ENCODE assay signal across 25 cellular contexts in genomic region chr3:142418926-142419592, GRCh38.
"Had no signal": no experiment of that assay in that cellular context is flagged by ENCODE, and none has a peak within 500 bp of the region (broad histone marks: within the 10 kb centered on the region; RNA-seq: fewer than 3 reads in every experiment).

No MANE protein-coding gene starts in this region.

- H3K27me3 Mint-ChIP-seq: activated CD4-positive, alpha-beta T cell treated with anti-CD3 and anti-CD28 coated beads, Interleukin-2, amount 10 ng/mL, durations not matched to agents 7 days and 5 days; activated CD8-positive, alpha-beta memory T cell treated with anti-CD3 and anti-CD28 coated beads, Interleukin-2, amount 10 ng/mL, durations not matched to agents 7 days and 5 days; activated CD8-positive, alpha-beta T cell treated with anti-CD3 and anti-CD28 coated beads for 36 hours; activated naive CD8-positive, alpha-beta T cell treated with anti-CD3 and anti-CD28 coated beads, Interleukin-2, amount 10 ng/mL, durations not matched to agents 7 days and 5 days had no signal

- H3K9me3 ChIP-seq: breast epithelium, ovary, prostate gland, right atrium auricular region, spleen, tibial artery, uterus had no signal

- ATAC-seq: activated CD8-positive, alpha-beta memory T cell treated with anti-CD3 and anti-CD28 coated beads, Interleukin-2, amount 10 ng/mL, durations not matched to agents 7 days and 5 days; activated CD8-positive, alpha-beta T cell treated with anti-CD3 and anti-CD28 coated beads for 36 hours; foreskin keratinocyte; left lobe of liver; natural killer cell had no signal

- H3K27ac Mint-ChIP-seq: activated CD4-positive, alpha-beta T cell treated with anti-CD3 and anti-CD28 coated beads, Interleukin-2, amount 10 ng/mL, durations not matched to agents 7 days and 5 days; activated CD8-positive, alpha-beta memory T cell treated with anti-CD3 and anti-CD28 coated beads, Interleukin-2, amount 10 ng/mL, durations not matched to agents 7 days and 5 days; activated CD8-positive, alpha-beta T cell treated with anti-CD3 and anti-CD28 coated beads for 36 hours; activated naive CD8-positive, alpha-beta T cell treated with anti-CD3 and anti-CD28 coated beads, Interleukin-2, amount 10 ng/mL, durations not matched to agents 7 days and 5 days; mesothelial cell of epicardium; natural killer cell had no signal

- H3K4me3 Mint-ChIP-seq: activated CD4-positive, alpha-beta T cell treated with anti-CD3 and anti-CD28 coated beads, Interleukin-2, amount 10 ng/mL, durations not matched to agents 7 days and 5 days; activated CD8-positive, alpha-beta memory T cell treated with anti-CD3 and anti-CD28 coated beads, Interleukin-2, amount 10 ng/mL, durations not matched to agents 7 days and 5 days; activated CD8-positive, alpha-beta T cell treated with anti-CD3 and anti-CD28 coated beads for 36 hours; activated naive CD8-positive, alpha-beta T cell treated with anti-CD3 and anti-CD28 coated beads, Interleukin-2, amount 10 ng/mL, durations not matched to agents 7 days and 5 days; mesothelial cell of epicardium; natural killer cell had no signal

- H3K4me1 Mint-ChIP-seq: activated CD4-positive, alpha-beta T cell treated with anti-CD3 and anti-CD28 coated beads, Interleukin-2, amount 10 ng/mL, durations not matched to agents 7 days and 5 days; activated CD8-positive, alpha-beta memory T cell treated with anti-CD3 and anti-CD28 coated beads, Interleukin-2, amount 10 ng/mL, durations not matched to agents 7 days and 5 days; activated naive CD8-positive, alpha-beta T cell treated with anti-CD3 and anti-CD28 coated beads, Interleukin-2, amount 10 ng/mL, durations not matched to agents 7 days and 5 days; mesothelial cell of epicardium had no signal

- H3K4me3 ChIP-seq: breast epithelium, lung, ovary, prostate gland, right atrium auricular region, spleen, tibial artery, uterus had no signal

- H3K36me3 ChIP-seq: breast epithelium, ovary, prostate gland, uterus had no signal

- H3K27ac ChIP-seq: breast epithelium, foreskin keratinocyte, ovary, prostate gland, right atrium auricular region, spleen, tibial artery, uterus had no signal

- H3K27me3 ChIP-seq: breast epithelium, foreskin keratinocyte, ovary, right atrium auricular region, spleen, tibial artery, uterus had no signal

- DNase-seq: activated CD4-positive, alpha-beta T cell treated with anti-CD3 and anti-CD28 coated beads, Interleukin-2, amount 10 ng/mL, durations not matched to agents 7 days and 5 days; activated CD8-positive, alpha-beta memory T cell treated with anti-CD3 and anti-CD28 coated beads, Interleukin-2, amount 10 ng/mL, durations not matched to agents 7 days and 5 days; activated CD8-positive, alpha-beta T cell treated with anti-CD3 and anti-CD28 coated beads for 36 hours; activated naive CD4-positive, alpha-beta T cell treated with Interleukin-2 at 50 U/mL for 16 hours; activated naive CD8-positive, alpha-beta T cell treated with anti-CD3 and anti-CD28 coated beads, Interleukin-2, amount 10 ng/mL, durations not matched to agents 7 days and 5 days; amniotic stem cell; cortex of kidney; erythroblast; foreskin keratinocyte; natural killer cell; ovary; spleen; stimulated activated CD4-positive, alpha-beta T cell treated with anti-CD3 and anti-CD28 coated beads, Interleukin-4, amount 100 ng/mL, for 1 hour; stimulated activated naive CD4-positive, alpha-beta T cell treated with Interleukin-2 at 50 U/mL for 16 hours; substantia nigra; T-helper 1 cell; T1000; tibial artery; uterus had no signal

- H3K9me3 Mint-ChIP-seq: activated CD4-positive, alpha-beta T cell treated with anti-CD3 and anti-CD28 coated beads, Interleukin-2, amount 10 ng/mL, durations not matched to agents 7 days and 5 days; activated CD8-positive, alpha-beta T cell treated with anti-CD3 and anti-CD28 coated beads for 36 hours; activated naive CD8-positive, alpha-beta T cell treated with anti-CD3 and anti-CD28 coated beads, Interleukin-2, amount 10 ng/mL, durations not matched to agents 7 days and 5 days; mesothelial cell of epicardium; natural killer cell had no signal

- H3K4me1 ChIP-seq: breast epithelium, foreskin keratinocyte, prostate gland, right atrium auricular region, spleen, tibial artery, uterus had no signal
